Comparison of ENCODE assay signal across 8 cellular contexts in genomic region chr12:402127-402456, GRCh38. TPM values are rescaled to one million over a fixed set of nuclear protein-coding genes. Genes with fewer than 3 reads are reported as not detected.
DNase-seq lines count a peak whose midpoint lies in the region; ATAC-seq, FAIRE-seq and TF ChIP-seq lines count a peak whose summit lies in the region.

No MANE protein-coding gene starts in this region.

- no peak overlapping the region for H3K27ac ChIP-seq in kidney (ENCODE audit: low read depth in 2 of 2, low read length in 2 of 2)
- H3K27ac ChIP-seq in urinary bladder (ENCODE audit: low read depth) = no peak overlapping the region

- H3K4me1 ChIP-seq in kidney (ENCODE audit: control insufficient read depth in 1 of 2, insufficient read depth in 1 of 2, low read depth in 1 of 2, low read length in 2 of 2) (peaks cover 0 to 3% of the 10 kb centered on the region in 2 donors), urinary bladder (ENCODE audit: insufficient read depth) (no peaks in the 10 kb centered on the region)

- peaks cover 3% of the 10 kb centered on the region for H3K36me3 Mint-ChIP-seq in activated naive CD4-positive, alpha-beta T cell treated with anti-CD3 and anti-CD28 coated beads, Interleukin-2, amount 10 ng/mL, durations not matched to agents 7 days and 5 days
- H3K36me3 Mint-ChIP-seq in activated CD8-positive, alpha-beta T cell treated with anti-CD3 and anti-CD28 coated beads, Interleukin-2, amount 10 ng/mL, durations not matched to agents 7 days and 5 days (ENCODE audit: low read depth) = peaks cover 3% of the 10 kb centered on the region

- H3K4me1 Mint-ChIP-seq in activated naive CD4-positive, alpha-beta T cell treated with anti-CD3 and anti-CD28 coated beads, Interleukin-2, amount 10 ng/mL, durations not matched to agents 7 days and 5 days = peaks cover 6% of the 10 kb centered on the region
- no peaks in the 10 kb centered on the region for H3K4me1 Mint-ChIP-seq in activated CD8-positive, alpha-beta T cell treated with anti-CD3 and anti-CD28 coated beads, Interleukin-2, amount 10 ng/mL, durations not matched to agents 7 days and 5 days (ENCODE audit: low read depth)

- under 1% methylated on average over 6 of the region's 6 CpGs for WGBS in urinary bladder

- intact Hi-C loops in kidney (cut with DNase I) = no loop called here

- no peaks in the 10 kb centered on the region for H3K27me3 Mint-ChIP-seq in activated naive CD4-positive, alpha-beta T cell treated with anti-CD3 and anti-CD28 coated beads, Interleukin-2, amount 10 ng/mL, durations not matched to agents 7 days and 5 days
- no peaks in the 10 kb centered on the region for H3K27me3 Mint-ChIP-seq in activated CD8-positive, alpha-beta T cell treated with anti-CD3 and anti-CD28 coated beads, Interleukin-2, amount 10 ng/mL, durations not matched to agents 7 days and 5 days (ENCODE audit: low read depth)

- H3K9me3 ChIP-seq in kidney (ENCODE audit: control insufficient read depth in 1 of 2, low read length in 2 of 2) = no peaks in the 10 kb centered on the region

- H3K27ac Mint-ChIP-seq in activated naive CD4-positive, alpha-beta T cell treated with anti-CD3 and anti-CD28 coated beads, Interleukin-2, amount 10 ng/mL, durations not matched to agents 7 days and 5 days = no peak overlapping the region
- H3K27ac Mint-ChIP-seq in activated CD8-positive, alpha-beta T cell treated with anti-CD3 and anti-CD28 coated beads, Interleukin-2, amount 10 ng/mL, durations not matched to agents 7 days and 5 days = no peak overlapping the region

- H3K9me3 Mint-ChIP-seq in activated naive CD4-positive, alpha-beta T cell treated with anti-CD3 and anti-CD28 coated beads, Interleukin-2, amount 10 ng/mL, durations not matched to agents 7 days and 5 days = no peaks in the 10 kb centered on the region
- no peaks in the 10 kb centered on the region for H3K9me3 Mint-ChIP-seq in activated CD8-positive, alpha-beta T cell treated with anti-CD3 and anti-CD28 coated beads, Interleukin-2, amount 10 ng/mL, durations not matched to agents 7 days and 5 days (ENCODE audit: insufficient read depth)

- POLR2A ChIA-PET in activated CD8-positive, alpha-beta T cell treated with anti-CD3 and anti-CD28 coated beads, Interleukin-2, amount 10 ng/mL, durations not matched to agents 7 days and 5 days (lab: Charles Lee) = interaction anchor here (4.2 kb wide), 1 partner anchor 13 kb away, joined by 40 read pairs; the partner anchor contains the start of gene KDM5A

- CTCF ChIA-PET in activated naive CD4-positive, alpha-beta T cell treated with anti-CD3 and anti-CD28 coated beads, Interleukin-2, amount 10 ng/mL, durations not matched to agents 7 days and 5 days (lab: Charles Lee) = interaction anchor here (0.7 kb wide), 1 partner anchor 117 kb away, joined by 3 read pairs; no protein-coding TSS in a partner anchor
- CTCF ChIA-PET in activated CD8-positive, alpha-beta T cell treated with anti-CD3 and anti-CD28 coated beads, Interleukin-2, amount 10 ng/mL, durations not matched to agents 7 days and 5 days (lab: Charles Lee) = interaction anchor here (0.7 to 4.0 kb wide), 9 partner anchors 11 to 168 kb away, joined by 3 to 36 read pairs (median 4); partner anchors contain the start of gene KDM5A

- H3K4me3 ChIP-seq in kidney (ENCODE audit: low read length in 2 of 2) (peak overlapping the region; percentile 96 to 97), urinary bladder (ENCODE audit: low read depth, low read length) (peak overlapping the region; percentile 57)

- H3K4me3 Mint-ChIP-seq in activated naive CD4-positive, alpha-beta T cell treated with anti-CD3 and anti-CD28 coated beads, Interleukin-2, amount 10 ng/mL, durations not matched to agents 7 days and 5 days = no peak overlapping the region
- H3K4me3 Mint-ChIP-seq in activated CD8-positive, alpha-beta T cell treated with anti-CD3 and anti-CD28 coated beads, Interleukin-2, amount 10 ng/mL, durations not matched to agents 7 days and 5 days = no peak overlapping the region

- peak; percentile 28 for DNase-seq in activated naive CD4-positive, alpha-beta T cell treated with anti-CD3 and anti-CD28 coated beads, Interleukin-2, amount 10 ng/mL, durations not matched to agents 7 days and 5 days
- DNase-seq in activated naive CD4-positive, alpha-beta T cell (lab: John Stamatoyannopoulos, UW) = no peak
- DNase-seq in activated CD8-positive, alpha-beta T cell treated with anti-CD3 and anti-CD28 coated beads, Interleukin-2, amount 10 ng/mL, durations not matched to agents 7 days and 5 days = peak; percentile 42
- DNase-seq in kidney (no peak), NCI-H2196 (lab: John Stamatoyannopoulos, UW; ENCODE audit: unreplicated experiment) (no peak), NCI-H2107 (lab: John Stamatoyannopoulos, UW) (no peak), NCI-H1048 (lab: John Stamatoyannopoulos, UW) (no peak)

- FAIRE-seq in kidney (lab: Jason Lieb, UNC) = no peak

- no peaks in the 10 kb centered on the region for H3K36me3 ChIP-seq in kidney (ENCODE audit: control insufficient read depth in 1 of 2, insufficient read depth in 2 of 2, low read length in 2 of 2)
- no peaks in the 10 kb centered on the region for H3K36me3 ChIP-seq in urinary bladder (ENCODE audit: insufficient read depth)

- no peak for TF ChIP-seq CTCF in kidney (IDR thresholded peaks at IDR 0.05; ENCODE audit: borderline replicate concordance, extremely low read depth, insufficient read depth)

- no peak for ATAC-seq in activated CD8-positive, alpha-beta T cell treated with anti-CD3 and anti-CD28 coated beads, Interleukin-2, amount 10 ng/mL, durations not matched to agents 7 days and 5 days

- H3K9ac ChIP-seq in kidney (ENCODE audit: low read length in 2 of 2) = peak overlapping the region in 1 of 2 donors; percentile 81

RNA-seq across cellular contexts. Expression of gene CCDC77, which starts 0.6 kb away (rescaled TPM):
- 10 to 100 TPM; 16.8 to 18.9 TPM for total RNA-seq in activated CD8-positive, alpha-beta T cell treated with anti-CD3 and anti-CD28 coated beads, Interleukin-2, amount 10 ng/mL, durations not matched to agents 7 days and 5 days
- total RNA-seq in kidney (6.0 TPM), urinary bladder (10.0 TPM)
- polyA plus RNA-seq in kidney (ENCODE audit: insufficient read depth, low read depth, low replicate concordance) (3.1 TPM), urinary bladder (6.4 TPM)

RNA-seq across cellular contexts. Expression of gene KDM5A, which starts 13.0 kb away (rescaled TPM):
- total RNA-seq in activated CD8-positive, alpha-beta T cell treated with anti-CD3 and anti-CD28 coated beads, Interleukin-2, amount 10 ng/mL, durations not matched to agents 7 days and 5 days = 10 to 100 TPM; 81.5 to 87.7 TPM
- total RNA-seq in kidney (76.6 TPM), urinary bladder (69.5 TPM)
- polyA plus RNA-seq in kidney (ENCODE audit: insufficient read depth, low read depth, low replicate concordance) (4.5 TPM), urinary bladder (12.3 TPM)

RNA-seq across cellular contexts. Expression of gene B4GALNT3, which starts 57.6 kb away (rescaled TPM):
- total RNA-seq in activated CD8-positive, alpha-beta T cell treated with anti-CD3 and anti-CD28 coated beads, Interleukin-2, amount 10 ng/mL, durations not matched to agents 7 days and 5 days = 10 to 100 TPM; 10.9 to 11.1 TPM
- total RNA-seq in kidney (12.5 TPM), urinary bladder (1.4 TPM)
- polyA plus RNA-seq in kidney (ENCODE audit: insufficient read depth, low read depth, low replicate concordance) (11.3 TPM), urinary bladder (1.3 TPM)

Comparison
In these comparisons a context has a peak if more than half of its experiments do, and no peak if none do; other contexts are left out.
1. DNase-seq: peak in activated naive CD4-positive, alpha-beta T cell treated with anti-CD3 and anti-CD28 coated beads, Interleukin-2, amount 10 ng/mL, durations not matched to agents 7 days and 5 days (single experiment) and activated CD8-positive, alpha-beta T cell treated with anti-CD3 and anti-CD28 coated beads, Interleukin-2, amount 10 ng/mL, durations not matched to agents 7 days and 5 days (single experiment); none in activated naive CD4-positive, alpha-beta T cell (0 of 4), kidney (single experiment), NCI-H2196 (single experiment), NCI-H2107 (single experiment) and NCI-H1048 (single experiment).